17 cellular contexts compared by ENCODE assay signal in the genomic region with DNA sequence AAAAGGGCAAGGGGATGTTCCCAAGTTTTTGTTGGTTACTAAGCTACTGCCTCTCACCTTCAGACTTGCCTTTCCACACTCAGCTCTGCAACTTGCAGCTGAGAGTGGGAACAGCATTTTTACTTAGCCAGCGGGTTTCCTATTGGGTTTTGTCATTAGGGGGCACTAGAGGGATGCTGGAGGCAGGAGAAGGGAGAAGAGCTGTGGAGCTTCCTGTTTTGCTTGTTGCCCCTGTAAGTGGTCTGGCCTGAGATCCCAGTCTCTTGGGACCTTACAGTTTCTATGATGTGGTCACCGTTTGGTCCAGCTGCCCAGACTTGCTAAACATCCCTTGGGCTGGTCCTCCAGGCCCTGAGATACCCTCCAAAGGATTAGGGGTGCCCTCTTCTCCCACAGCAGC.
A peak's percentile ranks its signal among the peaks of the same experiment; 100 is the strongest.
DNase-seq lines count a peak whose midpoint lies in the region; ATAC-seq and TF ChIP-seq lines count a peak whose summit lies in the region.
"Had no signal": no experiment of that assay in that cellular context is flagged by ENCODE, and none has a peak within 500 bp of the region (broad histone marks: within the 10 kb centered on the region; RNA-seq: fewer than 3 reads in every experiment).

No MANE protein-coding gene starts in this region.

- no peak overlapping the region for H4K91ac ChIP-seq in mesenchymal stem cell (ENCODE audit: low read length)

- no peak for TF ChIP-seq CTCF in left lung (IDR thresholded peaks at IDR 0.05)

- no peak overlapping the region for H2BK15ac ChIP-seq in mesenchymal stem cell (ENCODE audit: low read depth, poor library complexity, severe bottlenecking)

- no peak overlapping the region for H3K18ac ChIP-seq in mesenchymal stem cell (ENCODE audit: low read depth in 1 of 2, low read length in 2 of 2)

- H3K4me3 ChIP-seq in mesenchymal stem cell (ENCODE audit: insufficient read depth in 1 of 2, low read depth in 1 of 2, low read length in 2 of 2), result no peak overlapping the region
- no peak overlapping the region for H3K4me3 ChIP-seq in left lung
- H3K4me3 ChIP-seq: ascending aorta, SK-N-MC, spleen had no signal

- no peak overlapping the region for H3K4me2 ChIP-seq in mesenchymal stem cell (ENCODE audit: low read length, poor library complexity, severe bottlenecking)

- no peak for ATAC-seq in left lung
- ATAC-seq: activated CD4-positive, CD25-positive, alpha-beta regulatory T cell treated with anti-CD3 and anti-CD28 coated beads, Interleukin-2, amount 50 U/mL, for 24 hours; natural killer cell treated with Interleukin-12 subunit alpha and Interleukin-12 subunit beta and Interleukin-15 and Interleukin-18, amount 100 ng/mL, for 72 hours had no signal

- 13% methylated on average over 2 of the region's 2 CpGs for WGBS in mesenchymal stem cell

- H2AK5ac ChIP-seq in mesenchymal stem cell (ENCODE audit: low read length, severe bottlenecking), result no peak overlapping the region

- no peak overlapping the region for H2BK120ac ChIP-seq in mesenchymal stem cell (ENCODE audit: low read depth, low read length)

- H4K8ac ChIP-seq in mesenchymal stem cell (ENCODE audit: low read length), result no peak overlapping the region

- H3K23ac ChIP-seq in mesenchymal stem cell (ENCODE audit: low read length in 2 of 2), result no peak overlapping the region

- no peak overlapping the region for H2BK12ac ChIP-seq in mesenchymal stem cell (ENCODE audit: low read length in 2 of 2)

- H3K27ac ChIP-seq in mesenchymal stem cell (ENCODE audit: low read length, poor library complexity, severe bottlenecking), result no peak overlapping the region
- no peak overlapping the region for H3K27ac ChIP-seq in left lung
- H3K27ac ChIP-seq: ascending aorta, SK-N-MC, spleen had no signal

- no peak overlapping the region for H2AFZ ChIP-seq in mesenchymal stem cell (ENCODE audit: low read depth, low read length)

- peaks cover 17 to 62% of the 10 kb centered on the region in 2 experiments for H3K27me3 ChIP-seq in mesenchymal stem cell (ENCODE audit: control insufficient read depth in 1 of 2, insufficient read depth in 1 of 2, low read length in 2 of 2)
- peaks cover 0 to 38% of the 10 kb centered on the region in 2 donors for H3K27me3 ChIP-seq in left lung
- H3K27me3 ChIP-seq: ascending aorta had no signal

- H3K14ac ChIP-seq in mesenchymal stem cell (ENCODE audit: low read length in 2 of 2), result no peak overlapping the region

- H3K4me1 ChIP-seq in mesenchymal stem cell (ENCODE audit: control insufficient read depth, insufficient read depth, low read depth, low read length) (peaks cover 3% of the 10 kb centered on the region), left lung (no peaks in the 10 kb centered on the region)
- H3K4me1 ChIP-seq: ascending aorta, spleen had no signal

- H3K79me1 ChIP-seq in mesenchymal stem cell (replicated peaks; ENCODE audit: low read length, poor library complexity, severe bottlenecking), result no peaks in the 10 kb centered on the region

- intact Hi-C loops in left lung (cut with DNase I), result no loop called here

- H3K36me3 ChIP-seq in mesenchymal stem cell (ENCODE audit: control insufficient read depth in 1 of 2, insufficient read depth in 2 of 2, low read depth in 1 of 2, low read length in 2 of 2), result no peaks in the 10 kb centered on the region
- H3K36me3 ChIP-seq in left lung, result no peaks in the 10 kb centered on the region
- H3K36me3 ChIP-seq: ascending aorta, spleen had no signal

- DNase-seq in Daoy (ENCODE audit: low read depth), result peak; percentile 58
- DNase-seq in LHCN-M2 (ENCODE audit: low read depth), result peak; percentile 34
- DNase-seq in astrocyte of the hippocampus (ENCODE audit: low read depth, low spot score), result peak; percentile 18
- peak; percentile 37 for DNase-seq in iris pigment epithelial cell (ENCODE audit: low read depth)
- no peak for DNase-seq in DMS79 (lab: John Stamatoyannopoulos, UW)
- DNase-seq in mesenchymal stem cell, result no peak
- DNase-seq in mesenteric fat pad (ENCODE audit: low spot score), result no peak
- no peak for DNase-seq in left lung
- DNase-seq: activated T-cell treated with anti-CD3 and anti-CD28 coated beads, Interleukin-2, amount 50 U/mL, for 24 hours; GDM1; IMR-90; NCI-H226; spleen had no signal

- no peak overlapping the region for H3K4ac ChIP-seq in mesenchymal stem cell (ENCODE audit: low read depth in 1 of 2, low read length in 2 of 2)

- H3K9me3 ChIP-seq in mesenchymal stem cell (ENCODE audit: control insufficient read depth, low read length) (peaks cover 6% of the 10 kb centered on the region), left lung (peaks cover 0 to 12% of the 10 kb centered on the region in 2 donors)
- H3K9me3 ChIP-seq: ascending aorta had no signal

- no peak overlapping the region for H3K9ac ChIP-seq in mesenchymal stem cell (ENCODE audit: low read length)

- H2BK5ac ChIP-seq in mesenchymal stem cell (ENCODE audit: low read depth, low read length, poor library complexity, severe bottlenecking), result no peak overlapping the region

Comparison
In these comparisons a context has a peak if more than half of its experiments do, and no peak if none do; other contexts are left out.
1. DNase-seq: peak in Daoy (single experiment), LHCN-M2 (single experiment), astrocyte of the hippocampus (single experiment) and iris pigment epithelial cell (single experiment); none in DMS79 (single experiment), mesenchymal stem cell (single experiment), mesenteric fat pad (single experiment) and left lung (0 of 2).